Comparison of ENCODE assay signal across 8 cellular contexts in genomic region chr9:96317335-96317980, GRCh38. TPM values are rescaled to one million over a fixed set of nuclear protein-coding genes. Genes with fewer than 3 reads are reported as not detected.
DNase-seq lines count a peak whose midpoint lies in the region; ATAC-seq and TF ChIP-seq lines count a peak whose summit lies in the region.

No MANE protein-coding gene starts in this region.

- in situ Hi-C loops in GM13977 (cut with MboI; ENCODE audit: low pct_unique_long_range_greater_than_20kb, low sequenced_read_pairs, unreplicated experiment): loop anchor here (10.0 kb wide), 1 partner anchor 83 kb away; no protein-coding TSS in a partner anchor

- H3K4me1 ChIP-seq in NT2/D1 (ENCODE audit: insufficient read depth, insufficient read length): peaks cover 3% of the 10 kb centered on the region

- peaks cover 8% of the 10 kb centered on the region for H3K36me3 ChIP-seq in NT2/D1 (ENCODE audit: insufficient read depth, insufficient read length, low read length)

- H3K9me3 ChIP-seq in NT2/D1 (ENCODE audit: insufficient read depth, low read length): peaks cover 26% of the 10 kb centered on the region

- H3K27me3 Mint-ChIP-seq in activated T-cell treated with anti-CD3 and anti-CD28 coated beads, Interleukin-2, amount 50 U/mL, for 72 hours (ENCODE audit: low read depth): peaks cover 2% of the 10 kb centered on the region

- no peaks in the 10 kb centered on the region for H3K27me3 ChIP-seq in NT2/D1 (ENCODE audit: insufficient read depth, insufficient read length)

- peak; percentile 33 to 45 for ATAC-seq in activated T-cell treated with anti-CD3 and anti-CD28 coated beads, Interleukin-2, amount 50 U/mL, for 72 hours (replicated peaks in 1 of 2)
- no peak for ATAC-seq in omental fat pad (ENCODE audit: low FRiP score)

- DNase-seq in AG20443 (ENCODE audit: low spot score): peak; percentile 79
- DNase-seq in GM13977 (ENCODE audit: low spot score): peak; percentile 65
- DNase-seq in NT2/D1 (ENCODE audit: low read depth, low spot score): peak; percentile 68
- peak; percentile 38 to 59 for DNase-seq in activated T-cell treated with anti-CD3 and anti-CD28 coated beads, Interleukin-2, amount 50 U/mL, for 72 hours
- DNase-seq in foreskin fibroblast: peak; percentile 56 to 83
- DNase-seq in omental fat pad (ENCODE audit: low spot score): no peak
- DNase-seq in ureter (ENCODE audit: low spot score): peak; percentile 59
- DNase-seq in DMS153 (lab: John Stamatoyannopoulos, UW): no peak

- no peak overlapping the region for H3K9ac ChIP-seq in NT2/D1 (ENCODE audit: insufficient read length, low read depth)

- no peak overlapping the region for H3K27ac Mint-ChIP-seq in activated T-cell treated with anti-CD3 and anti-CD28 coated beads, Interleukin-2, amount 50 U/mL, for 72 hours

- peaks cover 3 to 6% of the 10 kb centered on the region in 2 donors for H3K36me3 Mint-ChIP-seq in activated T-cell treated with anti-CD3 and anti-CD28 coated beads, Interleukin-2, amount 50 U/mL, for 72 hours (ENCODE audit: insufficient read depth in 2 of 2)

- H3K4me3 ChIP-seq in NT2/D1 (ENCODE audit: insufficient read length, low read depth) (no peak overlapping the region), foreskin fibroblast (ENCODE audit: low read depth in 1 of 2, low read length in 2 of 2) (no peak overlapping the region)

- H3K9me3 Mint-ChIP-seq in activated T-cell treated with anti-CD3 and anti-CD28 coated beads, Interleukin-2, amount 50 U/mL, for 72 hours: peaks cover 2 to 8% of the 10 kb centered on the region in 2 donors

- no peaks in the 10 kb centered on the region for H3K4me1 Mint-ChIP-seq in activated T-cell treated with anti-CD3 and anti-CD28 coated beads, Interleukin-2, amount 50 U/mL, for 72 hours (ENCODE audit: low read depth)

- peak; percentile 71 for TF ChIP-seq CTCF in GM13977 (IDR thresholded peaks at IDR 0.05; ENCODE audit: extremely low read depth, insufficient read depth, missing control alignments)
- peak; percentile 83 for TF ChIP-seq CTCF in foreskin fibroblast (IDR thresholded peaks at IDR 0.05; ENCODE audit: low read depth, low read length)
- peak in 2 of 3 donors; percentile 12 to 42 for TF ChIP-seq CTCF in omental fat pad (IDR thresholded peaks at IDR 0.05)

- H3K4me3 Mint-ChIP-seq in activated T-cell treated with anti-CD3 and anti-CD28 coated beads, Interleukin-2, amount 50 U/mL, for 72 hours: no peak overlapping the region

RNA-seq across cellular contexts. Expression of gene HSD17B3, which starts 15.5 kb away (rescaled TPM):
- total RNA-seq in activated T-cell treated with anti-CD3 and anti-CD28 coated beads, Interleukin-2, amount 50 U/mL, for 72 hours: under 1 TPM in 1 of 2 donors, not detected in 1; 0.81 TPM
- total RNA-seq in omental fat pad (under 1 TPM in 1 of 4 donors, not detected in 3; 0.36 TPM), ureter (not detected)

Comparison
In these comparisons a context has a peak if more than half of its experiments do, and no peak if none do; other contexts are left out.
1. DNase-seq: peak in AG20443 (single experiment), GM13977 (single experiment), NT2/D1 (single experiment), activated T-cell treated with anti-CD3 and anti-CD28 coated beads, Interleukin-2, amount 50 U/mL, for 72 hours (2 of 2), foreskin fibroblast (2 of 2) and ureter (single experiment); none in omental fat pad (single experiment) and DMS153 (single experiment).
2. CTCF ChIP-seq: peak in every context shown above with its lines; median percentile 83 in foreskin fibroblast; 71 in GM13977; 27 in omental fat pad.